In genomic region chr7:39413866-39414668, GRCh38 we compare ENCODE assay signal across 8 cellular contexts.
DNase-seq lines count a peak whose midpoint lies in the region; ATAC-seq and TF ChIP-seq lines count a peak whose summit lies in the region.

No MANE protein-coding gene starts in this region.

- H3K27ac ChIP-seq in A673 (ENCODE audit: low read depth, low read length, poor library complexity, severe bottlenecking) (no peak overlapping the region), vagina (peak overlapping the region; percentile 38)

- TF ChIP-seq CTCF in A673 (conservative IDR thresholded peaks at IDR 0.05; ENCODE audit: low read depth, low read length) (no peak), foreskin fibroblast (IDR thresholded peaks at IDR 0.05; ENCODE audit: low read depth, low read length) (no peak), vagina (IDR thresholded peaks at IDR 0.05) (no peak)

- H3K36me3 ChIP-seq in A673 (ENCODE audit: insufficient read depth, low read length, poor library complexity, severe bottlenecking) (no peaks in the 10 kb centered on the region), neuron (ENCODE audit: insufficient read depth, low read length) (no peaks in the 10 kb centered on the region), vagina (no peaks in the 10 kb centered on the region)

- H3K4me1 ChIP-seq in A673 (ENCODE audit: insufficient read depth, low read length, poor library complexity, severe bottlenecking) (no peaks in the 10 kb centered on the region), neuron (ENCODE audit: insufficient read depth, low read length) (peaks cover 3% of the 10 kb centered on the region), vagina (peaks cover 5% of the 10 kb centered on the region)

- H2AFZ ChIP-seq in neuron (ENCODE audit: low read depth, low read length): peak overlapping the region; percentile 90

- ATAC-seq in GM18517 (IDR thresholded peaks at IDR 0.05; ENCODE audit: unreplicated experiment) (peak; percentile 67), HG02884 (IDR thresholded peaks at IDR 0.05; ENCODE audit: unreplicated experiment) (peak; percentile 86)

- DNase-seq in A673 (ENCODE audit: low spot score) (peak; percentile 48), NCI-H345 treated with DMSO at 0.1 percent for 48 hours (lab: John Stamatoyannopoulos, UW; ENCODE audit: unreplicated experiment) (peak; percentile 54), foreskin fibroblast (peak; percentile 18 to 63), vagina (ENCODE audit: extremely low spot score in 2 of 2) (no peak)
- DNase-seq in activated T-cell treated with anti-CD3 and anti-CD28 coated beads, Interleukin-2, amount 50 U/mL, for 48 hours: peak; percentile 64 to 71

- no peak for TF ChIP-seq POLR2A in vagina (IDR thresholded peaks at IDR 0.05)

- POLR2A ChIA-PET in A673 (lab: Charles Lee; ENCODE audit: low non-redundant PET): no interaction called here

- intact Hi-C loops in A673 (cut with micrococcal nuclease; ENCODE audit: unreplicated experiment) (no loop called here), vagina (cut with DNase I) (no loop called here)

- H3K27me3 ChIP-seq in A673 (replicated peaks; ENCODE audit: insufficient read depth, low read depth, low read length, poor library complexity) (peaks cover 40% of the 10 kb centered on the region), neuron (ENCODE audit: insufficient read depth, low read length) (peaks cover 5% of the 10 kb centered on the region), vagina (no peaks in the 10 kb centered on the region)

- no peaks in the 10 kb centered on the region for H3K9me3 ChIP-seq in A673 (ENCODE audit: low read depth, low read length, poor library complexity, severe bottlenecking)
- H3K9me3 ChIP-seq in neuron (ENCODE audit: low read length): no peaks in the 10 kb centered on the region
- H3K9me3 ChIP-seq in vagina: no peaks in the 10 kb centered on the region

- no TSS peak for BruUV-seq in A673 (replicated peaks; lab: Mats Ljungman, UMichigan)

- CTCF ChIA-PET in A673 (lab: Charles Lee): no interaction called here

- peak overlapping the region; percentile 45 for H3K4me3 ChIP-seq in A673 (ENCODE audit: low read depth, low read length, poor library complexity, severe bottlenecking)
- H3K4me3 ChIP-seq in foreskin fibroblast (ENCODE audit: low read depth in 1 of 2, low read length in 2 of 2): peak overlapping the region; percentile 60 to 62
- peak overlapping the region; percentile 53 for H3K4me3 ChIP-seq in neuron (ENCODE audit: low read length)
- H3K4me3 ChIP-seq in vagina: peak overlapping the region; percentile 45 to 49

Comparison
In these comparisons a context has a peak if more than half of its experiments do, and no peak if none do; other contexts are left out.
1. DNase-seq: peak in A673 (single experiment), NCI-H345 treated with DMSO at 0.1 percent for 48 hours (single experiment), activated T-cell treated with anti-CD3 and anti-CD28 coated beads, Interleukin-2, amount 50 U/mL, for 48 hours (2 of 2) and foreskin fibroblast (2 of 2); none in vagina (0 of 2).
2. Peak in every context shown above with its lines, with median percentiles within 50 percentile points of each other: H3K4me3 ChIP-seq.